ENCODE assay signal across 1 cellular context in genomic region chr18:50986360-50987087, GRCh38.
TF ChIP-seq lines count a peak whose summit lies in the region.

No MANE protein-coding gene starts in this region.

TF ChIP-seq in HEK293, 187 proteins besides CTCF, POLR2A, EP300 and RAD21 (continued from another document):
- TF ChIP-seq ZNF560 (tag by site-specific recombination; IDR thresholded peaks at IDR 0.05; ENCODE audit: borderline replicate concordance) (no peak), ZNF266 (tag by site-specific recombination; IDR thresholded peaks at IDR 0.05; ENCODE audit: low read depth) (no peak), ZNF654 (tag by site-specific recombination; IDR thresholded peaks at IDR 0.05; ENCODE audit: low read depth) (no peak), ZNF366 (tag by site-specific recombination; conservative IDR thresholded peaks at IDR 0.05) (0 out of 2 replicates have a peak, but pooled peaks have one; percentile 22), PRDM6 (tag by site-specific recombination; IDR thresholded peaks at IDR 0.05) (peak; percentile 63), ZBTB17 (tag by site-specific recombination; IDR thresholded peaks at IDR 0.05) (peak; percentile 41; the same call in 1 of the 2 replicates), ZNF843 (tag by site-specific recombination; IDR thresholded peaks at IDR 0.05) (no peak), ZNF544 (tag by site-specific recombination; IDR thresholded peaks at IDR 0.05) (no peak)
- TF ChIP-seq, protein P1, sequence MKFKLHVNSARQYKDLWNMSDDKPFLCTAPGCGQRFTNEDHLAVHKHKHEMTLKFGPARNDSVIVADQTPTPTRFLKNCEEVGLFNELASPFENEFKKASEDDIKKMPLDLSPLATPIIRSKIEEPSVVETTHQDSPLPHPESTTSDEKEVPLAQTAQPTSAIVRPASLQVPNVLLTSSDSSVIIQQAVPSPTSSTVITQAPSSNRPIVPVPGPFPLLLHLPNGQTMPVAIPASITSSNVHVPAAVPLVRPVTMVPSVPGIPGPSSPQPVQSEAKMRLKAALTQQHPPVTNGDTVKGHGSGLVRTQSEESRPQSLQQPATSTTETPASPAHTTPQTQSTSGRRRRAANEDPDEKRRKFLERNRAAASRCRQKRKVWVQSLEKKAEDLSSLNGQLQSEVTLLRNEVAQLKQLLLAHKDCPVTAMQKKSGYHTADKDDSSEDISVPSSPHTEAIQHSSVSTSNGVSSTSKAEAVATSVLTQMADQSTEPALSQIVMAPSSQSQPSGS (tag by site-specific recombination; IDR thresholded peaks at IDR 0.05; ENCODE audit: low read depth): peak; percentile 56; the same call in 1 of the 2 replicates
